23 cellular contexts compared by ENCODE assay signal in genomic region chr15:95837605-95838004, GRCh38.
DNase-seq lines count a peak whose midpoint lies in the region; ATAC-seq, FAIRE-seq and TF ChIP-seq lines count a peak whose summit lies in the region.
"Had no signal": no experiment of that assay in that cellular context is flagged by ENCODE, and none has a peak within 500 bp of the region (broad histone marks: within the 10 kb centered on the region; RNA-seq: fewer than 3 reads in every experiment).

No MANE protein-coding gene starts in this region.

- TF ChIP-seq CTCF in A549 (IDR thresholded peaks at IDR 0.05) (no peak), IMR-90 (conservative IDR thresholded peaks at IDR 0.05; ENCODE audit: low read depth, low read length) (no peak), testis (IDR thresholded peaks at IDR 0.05) (no peak)

- H3K9me3 ChIP-seq in A549 = no peaks in the 10 kb centered on the region
- no peaks in the 10 kb centered on the region for H3K9me3 ChIP-seq in CD4-positive, CD25-positive, alpha-beta regulatory T cell (ENCODE audit: control insufficient read depth in 2 of 2, low read length in 2 of 2)
- no peaks in the 10 kb centered on the region for H3K9me3 ChIP-seq in IMR-90 (ENCODE audit: control insufficient read depth, insufficient read depth, low read length)
- H3K9me3 ChIP-seq in testis = no peaks in the 10 kb centered on the region
- H3K9me3 ChIP-seq: BLaER1 treated with 17β-estradiol and CSF1 and Interleukin-3, amounts not matched to agents 10 nM and 100 nM had no signal

- no peaks in the 10 kb centered on the region for H3K4me1 ChIP-seq in A549
- H3K4me1 ChIP-seq in CD4-positive, CD25-positive, alpha-beta regulatory T cell (ENCODE audit: control insufficient read depth, insufficient read depth, low read length, poor library complexity, severe bottlenecking) = peaks cover 33% of the 10 kb centered on the region
- H3K4me1 ChIP-seq in IMR-90 (ENCODE audit: control insufficient read depth, insufficient read depth, low read length) = peaks cover 12% of the 10 kb centered on the region
- peaks cover 5% of the 10 kb centered on the region for H3K4me1 ChIP-seq in testis

- ATAC-seq in A549 = no peak
- ATAC-seq in CD4-positive, CD25-positive, alpha-beta regulatory T cell (ENCODE audit: low read depth in 2 of 2) = no peak
- ATAC-seq in IMR-90 (ENCODE audit: low read depth) = no peak
- ATAC-seq in HG03175 (IDR thresholded peaks at IDR 0.05; ENCODE audit: unreplicated experiment) = no peak
- ATAC-seq: GM12878 had no signal

- no peak overlapping the region for H2AFZ ChIP-seq in IMR-90 (replicated peaks; ENCODE audit: low read length, poor library complexity)

- H3K4me3 ChIP-seq in A549 = no peak overlapping the region
- no peak overlapping the region for H3K4me3 ChIP-seq in CD4-positive, CD25-positive, alpha-beta regulatory T cell (ENCODE audit: low read depth, low read length)
- H3K4me3 ChIP-seq in IMR-90 (ENCODE audit: insufficient read depth, low read depth, low read length) = no peak overlapping the region
- no peak overlapping the region for H3K4me3 ChIP-seq in testis
- H3K4me3 ChIP-seq: BLaER1 treated with 17β-estradiol and CSF1 and Interleukin-3, amounts not matched to agents 10 nM and 100 nM; GM12878 had no signal

- H3K79me1 ChIP-seq in IMR-90 (ENCODE audit: low read depth in 1 of 2, low read length in 2 of 2) = no peaks in the 10 kb centered on the region

- no peak overlapping the region for H3K9ac ChIP-seq in IMR-90 (ENCODE audit: low read depth, low read length)
- H3K9ac ChIP-seq: BLaER1 treated with 17β-estradiol and CSF1 and Interleukin-3, amounts not matched to agents 10 nM and 100 nM had no signal

- no peaks in the 10 kb centered on the region for H3K27me3 ChIP-seq in CD4-positive, CD25-positive, alpha-beta regulatory T cell (ENCODE audit: control insufficient read depth, insufficient read depth, low read length)
- H3K27me3 ChIP-seq in IMR-90 (ENCODE audit: control insufficient read depth, insufficient read depth, low read length) (no peaks in the 10 kb centered on the region), testis (no peaks in the 10 kb centered on the region)

- no peaks in the 10 kb centered on the region for H3K36me3 ChIP-seq in CD4-positive, CD25-positive, alpha-beta regulatory T cell (ENCODE audit: control insufficient read depth, insufficient read depth, low read length)
- H3K36me3 ChIP-seq in IMR-90 (ENCODE audit: control insufficient read depth, insufficient read depth, low read length) (no peaks in the 10 kb centered on the region), testis (ENCODE audit: low read depth, missing control alignments) (no peaks in the 10 kb centered on the region)
- H3K36me3 ChIP-seq: BLaER1 treated with 17β-estradiol and CSF1 and Interleukin-3, amounts not matched to agents 10 nM and 100 nM had no signal

- H3K4me1 Mint-ChIP-seq in CD4-positive, CD25-positive, alpha-beta regulatory T cell = peaks cover 15 to 44% (median 29%) of the 10 kb centered on the region in 4 donors
- H3K4me1 Mint-ChIP-seq: B cell had no signal

- peaks cover 6% of the 10 kb centered on the region for H3K9me1 ChIP-seq in IMR-90 (ENCODE audit: insufficient read depth, low read length)

- no peak overlapping the region; the same call in 1 of the 2 replicates for H3K14ac ChIP-seq in IMR-90 (replicated peaks; ENCODE audit: low read depth, low read length)

- no peak overlapping the region for H3K4me2 ChIP-seq in A549
- no peak overlapping the region for H3K4me2 ChIP-seq in IMR-90 (ENCODE audit: low read depth, low read length)
- H3K4me2 ChIP-seq: BLaER1 treated with 17β-estradiol and CSF1 and Interleukin-3, amounts not matched to agents 10 nM and 100 nM had no signal

- H4K5ac ChIP-seq in IMR-90 (ENCODE audit: low read depth, low read length) = no peak overlapping the region

- no peak overlapping the region for H4K8ac ChIP-seq in IMR-90 (ENCODE audit: low read depth in 2 of 2, low read length in 2 of 2)

- CTCF ChIA-PET in A549 (lab: Yijun Ruan, JAX) (interaction anchor here (0.7 kb wide), 1 partner anchor 893 kb away, joined by 3 read pairs; no protein-coding TSS in a partner anchor), IMR-90 (lab: Yijun Ruan, JAX) (interaction anchor here (1.0 kb wide), 1 partner anchor 539 kb away, joined by 3 read pairs; no protein-coding TSS in a partner anchor)

- DNase-seq in A549 (ENCODE audit: low read depth in 1 of 2, low spot score in 1 of 2) = no peak
- no peak for DNase-seq in CD4-positive, CD25-positive, alpha-beta regulatory T cell
- DNase-seq in IMR-90 = no peak
- DNase-seq in testis = no peak
- DNase-seq: 8988T; AML-193; CD4-positive, alpha-beta memory T cell; CD8-positive, alpha-beta memory T cell; COR-L47; DMS 273 treated with DMSO at 0.1 percent for 48 hours; DMS153; DMS53; DMS79; DND-41; EL; GDM1 had no signal

- no peaks in the 10 kb centered on the region for H3K27me3 Mint-ChIP-seq in CD4-positive, CD25-positive, alpha-beta regulatory T cell
- H3K27me3 Mint-ChIP-seq: B cell; CD4-positive, alpha-beta memory T cell; CD8-positive, alpha-beta memory T cell had no signal

- TF ChIP-seq POLR2A in A549 (IDR thresholded peaks at IDR 0.05; ENCODE audit: low read length) (no peak), IMR-90 (IDR thresholded peaks at IDR 0.05; ENCODE audit: low read depth, low read length) (no peak), testis (IDR thresholded peaks at IDR 0.05) (no peak)

- dilution Hi-C loops in IMR-90 (cut with HindIII; ENCODE audit: low sequenced_read_pairs, unreplicated experiment) = no loop called here

- peak; percentile 23 for FAIRE-seq in A549 (lab: Jason Lieb, UNC)
- FAIRE-seq: GM12878, GM12892, GM18507 had no signal

- no peak overlapping the region for H2BK20ac ChIP-seq in IMR-90 (ENCODE audit: low read depth, low read length)

- POLR2A ChIA-PET in A549 (lab: Yijun Ruan, JAX) = no interaction called here
- POLR2A ChIA-PET in IMR-90 (lab: Charles Lee; ENCODE audit: unreplicated experiment) = no interaction called here

- H3K9me3 Mint-ChIP-seq in CD4-positive, CD25-positive, alpha-beta regulatory T cell = peaks cover 0 to 2% (median 0%) of the 10 kb centered on the region in 7 donors

- WGBS in A549 (ENCODE audit: missing lambda C conversion rate) = 68% methylated on average over 3 of the region's 3 CpGs
- no CpG with 5 or more reads among the region's 3 CpGs for WGBS in IMR-90 (ENCODE audit: extremely low coverage in 2 of 2, insufficient read length in 1 of 2), 2 experiments
- WGBS in testis, 2 donors = 93 to 95% methylated on average over 3 of the region's 3 CpGs

- no peak overlapping the region for H2BK5ac ChIP-seq in IMR-90 (ENCODE audit: low read depth, low read length, poor library complexity, severe bottlenecking)

- H4K20me1 ChIP-seq in IMR-90 (ENCODE audit: insufficient read depth, low read length) = no peaks in the 10 kb centered on the region

- BruUV-seq in IMR-90 (replicated peaks; lab: Mats Ljungman, UMichigan) = no TSS peak

- H3K27ac ChIP-seq in A549 (no peak overlapping the region), IMR-90 (ENCODE audit: insufficient read depth, low read length) (no peak overlapping the region), testis (no peak overlapping the region)
- H3K27ac ChIP-seq in CD4-positive, CD25-positive, alpha-beta regulatory T cell (ENCODE audit: insufficient read depth, low read length, poor library complexity, severe bottlenecking) = peak overlapping the region; percentile 82
- H3K27ac ChIP-seq: BLaER1 treated with 17β-estradiol and CSF1 and Interleukin-3, amounts not matched to agents 10 nM and 100 nM; C4-2B had no signal

- no peak overlapping the region for H2BK15ac ChIP-seq in IMR-90 (ENCODE audit: low read depth, low read length)

- in situ Hi-C loops in IMR-90 (cut with MboI; ENCODE audit: low sequenced_read_pairs) = no loop called here

- H2AK5ac ChIP-seq in IMR-90 (ENCODE audit: low read depth, low read length) = 0 out of 2 replicates have a peak overlapping the region, but pooled peaks have one; percentile 54

- H3K18ac ChIP-seq in IMR-90 (ENCODE audit: low read depth, low read length) = peak overlapping the region; percentile 49; the same call in 1 of the 2 replicates

- no peak overlapping the region for H3K56ac ChIP-seq in IMR-90 (ENCODE audit: extremely low read depth, insufficient read depth, low read length)

- H3K23ac ChIP-seq in IMR-90 (ENCODE audit: low read depth, low read length) = no peak overlapping the region

- H2BK120ac ChIP-seq in IMR-90 (ENCODE audit: low read depth, low read length) = no peak overlapping the region

- H3K36me3 Mint-ChIP-seq in CD4-positive, CD25-positive, alpha-beta regulatory T cell = no peaks in the 10 kb centered on the region
- H3K36me3 Mint-ChIP-seq: CD4-positive, alpha-beta memory T cell had no signal

- intact Hi-C loops in IMR-90 (cut with micrococcal nuclease) = no loop called here
- intact Hi-C loops in testis (cut with DNase I; ENCODE audit: low total_unique reads) = no loop called here

- H3K4me3 Mint-ChIP-seq in CD4-positive, CD25-positive, alpha-beta regulatory T cell = no peak overlapping the region
- H3K4me3 Mint-ChIP-seq: B cell; CD4-positive, alpha-beta memory T cell; CD8-positive, alpha-beta memory T cell had no signal

- no peak overlapping the region for H3K4ac ChIP-seq in IMR-90 (ENCODE audit: low read depth, low read length)

- H4K91ac ChIP-seq in IMR-90 (ENCODE audit: insufficient read depth, low read depth, low read length) = no peak overlapping the region

- no peak for TF ChIP-seq EP300 in A549 (IDR thresholded peaks at IDR 0.05)

- H3K27ac Mint-ChIP-seq in CD4-positive, CD25-positive, alpha-beta regulatory T cell = no peak overlapping the region
- H3K27ac Mint-ChIP-seq: B cell had no signal

- no peak overlapping the region for H2AK9ac ChIP-seq in IMR-90 (replicated peaks; ENCODE audit: low read depth, low read length, poor library complexity)

- TF ChIP-seq RAD21 in A549 (conservative IDR thresholded peaks at IDR 0.05 in 1 of 2, IDR thresholded peaks at IDR 0.05 in 1 of 2) (no peak), IMR-90 (IDR thresholded peaks at IDR 0.05; ENCODE audit: low read length) (no peak)

TF ChIP-seq in A549, 52 proteins besides CTCF, POLR2A, EP300 and RAD21 (continues in another document):
- TF ChIP-seq CEBPB (IDR thresholded peaks at IDR 0.05) = no peak

TF ChIP-seq in IMR-90, 13 proteins besides CTCF, POLR2A, EP300 and RAD21 (continues in another document):
- TF ChIP-seq CEBPB (IDR thresholded peaks at IDR 0.05; ENCODE audit: low read depth, low read length) (no peak), MAFK (IDR thresholded peaks at IDR 0.05; ENCODE audit: low read depth, low read length) (no peak), USF2 (IDR thresholded peaks at IDR 0.05; ENCODE audit: low read depth, low read length) (no peak), BHLHE40 (IDR thresholded peaks at IDR 0.05; ENCODE audit: low read depth, low read length) (no peak)
